9 cellular contexts compared by ENCODE assay signal in genomic region chr4:42568610-42569207, GRCh38.
DNase-seq lines count a peak whose midpoint lies in the region; ATAC-seq and TF ChIP-seq lines count a peak whose summit lies in the region.
"Had no signal": no experiment of that assay in that cellular context is flagged by ENCODE, and none has a peak within 500 bp of the region (broad histone marks: within the 10 kb centered on the region; RNA-seq: fewer than 3 reads in every experiment).

No MANE protein-coding gene starts in this region.

- H3K4me2 ChIP-seq in H9 (ENCODE audit: insufficient read depth, insufficient read length, low read length), result no peak overlapping the region

- H3T11ph ChIP-seq in H9 (ENCODE audit: low read length), result no peak overlapping the region

- DNase-seq in GM10266 (ENCODE audit: extremely low spot score) (peak; percentile 60), H9 (peak; percentile 55), MG63 (peak; percentile 60), SHP77 (lab: John Stamatoyannopoulos, UW) (peak; percentile 23 to 35), glomerular endothelial cell (ENCODE audit: extremely low read depth, low read depth, low spot score) (peak; percentile 29), posterior cingulate gyrus (peak in 7 of 10 donors; percentile 47 to 86 (median 68)), aorta (no peak)
- peak; percentile 52 for DNase-seq in activated naive CD4-positive, alpha-beta T cell treated with Interleukin-2 at 50 U/mL for 16 hours

- H3K56ac ChIP-seq in H9 (ENCODE audit: insufficient read length, low read depth, low read length), result no peak overlapping the region

- H4K20me1 ChIP-seq in H9 (ENCODE audit: control insufficient read depth, insufficient read depth, insufficient read length), result no peaks in the 10 kb centered on the region

- H2BK5ac ChIP-seq in H9 (ENCODE audit: insufficient read length, low read length), result no peak overlapping the region

- no peak overlapping the region for H3K27ac Mint-ChIP-seq in H9

- no peaks in the 10 kb centered on the region for H3K36me3 ChIP-seq in MG63
- no peaks in the 10 kb centered on the region for H3K36me3 ChIP-seq in aorta (ENCODE audit: control insufficient read depth in 1 of 2, insufficient read depth in 2 of 2, low read length in 1 of 2)

- peak; percentile 89 for ATAC-seq in aorta (ENCODE audit: low FRiP score)

- H3K18ac ChIP-seq in H9 (ENCODE audit: insufficient read length, low read depth, low read length), result no peak overlapping the region

- H3K4me3 ChIP-seq in MG63 (no peak overlapping the region), aorta (ENCODE audit: low read length in 2 of 2) (no peak overlapping the region)
- H3K4me3 ChIP-seq: skin epidermis had no signal

- peaks cover 0 to 6% (median 5%) of the 10 kb centered on the region in 3 experiments; a peak in 3 of 7 replicates for H3K36me3 Mint-ChIP-seq in H9 (ENCODE audit: insufficient read depth in 1 of 3, low read depth in 3 of 3)

- TF ChIP-seq CTCF in GM10266 (IDR thresholded peaks at IDR 0.05; ENCODE audit: control insufficient read depth, insufficient read depth, low read depth, missing control alignments) (peak; percentile 79), H9 (conservative IDR thresholded peaks at IDR 0.05) (peak; percentile 83)

- H3K27me3 Mint-ChIP-seq in H9 (ENCODE audit: low read depth), result no peaks in the 10 kb centered on the region

- H3K9me3 ChIP-seq in H9 (ENCODE audit: control insufficient read depth, low read depth, low read length), result no peaks in the 10 kb centered on the region
- H3K9me3 ChIP-seq in MG63, result no peaks in the 10 kb centered on the region
- no peaks in the 10 kb centered on the region for H3K9me3 ChIP-seq in aorta (ENCODE audit: control insufficient read depth, low read length)

- intact Hi-C loops in posterior cingulate gyrus (cut with DNase I), result loop anchor here (2.0 to 10.0 kb wide), 4 partner anchors 86 to 396 kb away; no protein-coding TSS in a partner anchor
- intact Hi-C loops in aorta (cut with DNase I), result loop anchor here (2.0 to 5.0 kb wide), 2 partner anchors 296 to 299 kb away; no protein-coding TSS in a partner anchor

- H3K9me3 Mint-ChIP-seq in H9, result no peaks in the 10 kb centered on the region; a peak in 1 of 5 replicates

- no CpG with 5 or more reads among the region's 4 CpGs for WGBS in H9 (ENCODE audit: extremely low coverage, insufficient read length, low lambda C conversion rate)
- 4 to 5% methylated on average over 4 of the region's 4 CpGs for WGBS in aorta, 2 donors

- H4K5ac ChIP-seq in H9 (ENCODE audit: insufficient read length, low read depth, low read length), result no peak overlapping the region

- no peak overlapping the region for H2BK12ac ChIP-seq in H9 (ENCODE audit: insufficient read length, low read depth, low read length)

- H2AK5ac ChIP-seq in H9 (ENCODE audit: insufficient read length, low read length), result no peak overlapping the region

- H3K79me2 ChIP-seq in H9 (ENCODE audit: insufficient read depth, low read length), result no peaks in the 10 kb centered on the region

- no peaks in the 10 kb centered on the region for H3K27me3 ChIP-seq in H9 (ENCODE audit: insufficient read depth, low read length)
- H3K27me3 ChIP-seq in MG63, result peaks cover 9% of the 10 kb centered on the region; the same call in 1 of the 2 replicates
- no peaks in the 10 kb centered on the region for H3K27me3 ChIP-seq in aorta (ENCODE audit: control insufficient read depth in 1 of 2, insufficient read depth in 2 of 2, low read length in 1 of 2)

- H4K91ac ChIP-seq in H9 (ENCODE audit: insufficient read length, low read depth, low read length), result no peak overlapping the region

- no peak overlapping the region for H3K27ac ChIP-seq in H9 (ENCODE audit: insufficient read length, low read depth, low read length)
- H3K27ac ChIP-seq in aorta (ENCODE audit: low read depth in 1 of 2, low read length in 2 of 2), result no peak overlapping the region
- H3K27ac ChIP-seq: skin epidermis had no signal

- H3K14ac ChIP-seq in H9 (ENCODE audit: insufficient read depth, low read length), result no peak overlapping the region

- no peak overlapping the region for H2BK120ac ChIP-seq in H9 (ENCODE audit: low read depth, low read length, poor library complexity, severe bottlenecking)

- no peak overlapping the region for H3K23ac ChIP-seq in H9 (ENCODE audit: insufficient read length, low read depth, low read length)

- no peaks in the 10 kb centered on the region for H3K4me1 Mint-ChIP-seq in H9

- no peak overlapping the region for H2BK15ac ChIP-seq in H9 (ENCODE audit: low read depth, low read length)

- no peaks in the 10 kb centered on the region for H3K23me2 ChIP-seq in H9 (ENCODE audit: insufficient read length, low read depth, low read length, poor library complexity, severe bottlenecking)

- no peaks in the 10 kb centered on the region for H3K4me1 ChIP-seq in H9 (ENCODE audit: insufficient read depth, low read length)
- H3K4me1 ChIP-seq in aorta (ENCODE audit: control insufficient read depth in 1 of 2, insufficient read depth in 2 of 2, low read length in 2 of 2), result no peaks in the 10 kb centered on the region

- H3K4ac ChIP-seq in H9 (ENCODE audit: low read depth, low read length), result no peak overlapping the region

- H2AFZ ChIP-seq in H9 (ENCODE audit: low read length), result no peak overlapping the region

- no peak overlapping the region for H4K8ac ChIP-seq in H9 (replicated peaks; ENCODE audit: insufficient read length, low read depth, low read length)

- no peaks in the 10 kb centered on the region for H3K79me1 ChIP-seq in H9 (ENCODE audit: insufficient read depth, low read depth, low read length, poor library complexity, severe bottlenecking)

- H2BK20ac ChIP-seq in H9 (ENCODE audit: low read depth, low read length, poor library complexity, severe bottlenecking), result no peak overlapping the region

- H3K4me3 Mint-ChIP-seq in H9, result no peak overlapping the region

- no peak overlapping the region for H3K9ac ChIP-seq in H9 (ENCODE audit: extremely low read depth, insufficient read length, low read length)

Comparison
In these comparisons a context has a peak if more than half of its experiments do, and no peak if none do; other contexts are left out.
1. DNase-seq: peak in GM10266 (single experiment), H9 (single experiment), MG63 (single experiment), SHP77 (2 of 2), activated naive CD4-positive, alpha-beta T cell treated with Interleukin-2 at 50 U/mL for 16 hours (single experiment), glomerular endothelial cell (single experiment) and posterior cingulate gyrus (7 of 10); none in aorta (0 of 2).